ENCODE assay signal across 8 cellular contexts in the genomic region with DNA sequence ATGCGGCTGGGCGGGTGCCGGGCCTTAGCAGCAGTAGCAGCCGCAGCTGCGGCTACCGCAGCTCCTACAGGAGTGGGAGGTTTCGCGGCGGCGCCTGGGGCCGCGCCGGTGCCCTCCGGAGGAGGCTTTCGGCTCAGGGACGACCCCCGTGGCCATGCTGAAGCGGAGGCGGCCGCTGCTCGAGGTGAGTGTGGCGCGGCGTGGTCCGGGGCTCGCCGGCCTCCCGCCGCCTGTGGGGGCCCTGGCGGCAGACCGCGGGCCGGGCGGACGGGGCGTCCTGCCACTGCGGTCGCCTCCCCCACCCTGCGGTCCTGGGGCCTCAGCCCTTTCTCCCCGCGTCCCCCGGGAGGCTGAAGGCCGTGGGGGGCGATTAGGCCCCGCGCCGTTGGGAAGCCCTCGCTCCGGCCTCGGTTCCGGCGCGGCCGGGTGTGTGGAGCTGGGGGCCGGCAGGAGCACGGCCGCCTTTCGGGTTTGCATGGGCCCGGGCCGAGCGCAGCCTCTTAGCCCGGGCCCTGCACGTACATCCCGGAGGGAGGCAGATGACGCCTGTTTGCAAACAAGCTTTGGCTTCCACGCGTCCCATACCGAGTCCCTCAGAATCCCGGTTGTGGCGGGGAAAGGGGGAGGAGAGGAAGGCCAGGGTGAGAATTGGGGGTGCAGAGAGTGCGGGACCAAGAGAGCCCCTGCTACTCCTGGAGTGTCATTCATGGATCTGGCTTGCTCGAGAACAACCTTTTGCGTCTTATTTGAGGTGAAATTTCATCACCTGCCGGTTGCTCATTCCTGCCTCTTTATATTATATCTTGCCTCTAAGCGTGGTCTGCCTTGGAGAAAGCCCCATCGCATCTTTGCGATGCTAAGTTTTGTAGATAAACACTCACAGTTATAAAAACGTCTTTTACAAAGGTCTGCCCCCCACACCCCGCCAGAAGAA. TPM values are rescaled to one million over a fixed set of nuclear protein-coding genes. Genes with fewer than 3 reads are reported as not detected.
DNase-seq lines count a peak whose midpoint lies in the region; ATAC-seq lines count a peak whose summit lies in the region.

No MANE protein-coding gene starts in this region.

- peaks cover 31% of the 10 kb centered on the region for H3K27me3 Mint-ChIP-seq in activated CD4-positive, alpha-beta T cell treated with anti-CD3 and anti-CD28 coated beads, Interleukin-2, amount 10 ng/mL, durations not matched to agents 24 days and 14 days

- H3K4me3 ChIP-seq in ectodermal cell (ENCODE audit: insufficient read depth, low read depth, low read length), result peak overlapping the region; percentile 87

- ATAC-seq in HG02759 (IDR thresholded peaks at IDR 0.05; ENCODE audit: unreplicated experiment), result peak; percentile 51

- H3K9me3 Mint-ChIP-seq in activated CD4-positive, alpha-beta T cell treated with anti-CD3 and anti-CD28 coated beads, Interleukin-2, amount 10 ng/mL, durations not matched to agents 24 days and 14 days, result no peaks in the 10 kb centered on the region

- intact Hi-C loops in activated CD4-positive, alpha-beta T cell treated with anti-CD3 and anti-CD28 coated beads, Interleukin-2, amount 10 ng/mL, durations not matched to agents 24 days and 14 days (cut with micrococcal nuclease), result loop anchor here (5.0 kb wide), 3 partner anchors 155 to 545 kb away; partner anchors contain the start of gene CC2D1B

- no peaks in the 10 kb centered on the region for H3K9me3 ChIP-seq in ectodermal cell (ENCODE audit: control insufficient read depth, low read length)

- H3K27ac Mint-ChIP-seq in activated CD4-positive, alpha-beta T cell treated with anti-CD3 and anti-CD28 coated beads, Interleukin-2, amount 10 ng/mL, durations not matched to agents 24 days and 14 days, result peak overlapping the region; percentile 74

- 1% methylated on average over 79 of the region's 79 CpGs for WGBS in ectodermal cell, 2 experiments

- peaks cover 22% of the 10 kb centered on the region for H3K4me1 Mint-ChIP-seq in activated CD4-positive, alpha-beta T cell treated with anti-CD3 and anti-CD28 coated beads, Interleukin-2, amount 10 ng/mL, durations not matched to agents 24 days and 14 days

- no peaks in the 10 kb centered on the region for H3K36me3 Mint-ChIP-seq in activated CD4-positive, alpha-beta T cell treated with anti-CD3 and anti-CD28 coated beads, Interleukin-2, amount 10 ng/mL, durations not matched to agents 24 days and 14 days (ENCODE audit: low read depth)

- H3K27me3 ChIP-seq in ectodermal cell (ENCODE audit: control insufficient read depth, insufficient read depth, low read length, poor library complexity, severe bottlenecking), result peaks cover 26% of the 10 kb centered on the region

- H3K4me1 ChIP-seq in ectodermal cell (ENCODE audit: control insufficient read depth, insufficient read depth, low read length), result peaks cover 5% of the 10 kb centered on the region

- H3K4me3 Mint-ChIP-seq in activated CD4-positive, alpha-beta T cell treated with anti-CD3 and anti-CD28 coated beads, Interleukin-2, amount 10 ng/mL, durations not matched to agents 24 days and 14 days, result peak overlapping the region; percentile 81

- DNase-seq in NCI-H748 (lab: John Stamatoyannopoulos, UW; ENCODE audit: unreplicated experiment), result peak; percentile 77
- DNase-seq in NCI-H748 treated with DMSO at 0.1 percent for 48 hours (lab: John Stamatoyannopoulos, UW), result no peak
- DNase-seq in NCI-H1694 (lab: John Stamatoyannopoulos, UW), result peak; percentile 20
- peak; percentile 77 for DNase-seq in activated CD4-positive, alpha-beta T cell treated with anti-CD3 and anti-CD28 coated beads, Interleukin-2, amount 10 ng/mL, durations not matched to agents 24 days and 14 days
- peak; percentile 63 to 70 for DNase-seq in lung microvascular endothelial cell (ENCODE audit: low read depth in 2 of 2)
- peak; percentile 43 for DNase-seq in stimulated activated CD8-positive, alpha-beta memory T cell treated with anti-CD3 and anti-CD28 coated beads, Interleukin-4, amount 100 ng/mL, for 48 hours

- peak overlapping the region; percentile 74 for H3K27ac ChIP-seq in ectodermal cell (ENCODE audit: insufficient read depth, low read depth, low read length, poor library complexity, severe bottlenecking)

- no peaks in the 10 kb centered on the region for H3K36me3 ChIP-seq in ectodermal cell (ENCODE audit: control insufficient read depth, insufficient read depth, low read length)

RNA-seq across cellular contexts. Expression of gene ZFYVE9, which starts 0.6 kb away (rescaled TPM):
- total RNA-seq in activated CD4-positive, alpha-beta T cell treated with anti-CD3 and anti-CD28 coated beads, Interleukin-2, amount 10 ng/mL, durations not matched to agents 24 days and 14 days, result 3.9 and 4.3 TPM in 2 replicates
- 29.2 TPM for polyA plus RNA-seq in ectodermal cell (2013, experiment 1 of 4)
- 33.0 TPM for polyA plus RNA-seq in ectodermal cell (2013, experiment 2 of 4)
- polyA plus RNA-seq in ectodermal cell (2013, experiment 3 of 4), result 17.8 TPM
- 20.3 TPM for polyA plus RNA-seq in ectodermal cell (2013, experiment 4 of 4)
- 23.5 and 36.7 TPM in 2 replicates for total RNA-seq in lung microvascular endothelial cell
